Comparison of ENCODE assay signal across 9 cellular contexts in the genomic region with DNA sequence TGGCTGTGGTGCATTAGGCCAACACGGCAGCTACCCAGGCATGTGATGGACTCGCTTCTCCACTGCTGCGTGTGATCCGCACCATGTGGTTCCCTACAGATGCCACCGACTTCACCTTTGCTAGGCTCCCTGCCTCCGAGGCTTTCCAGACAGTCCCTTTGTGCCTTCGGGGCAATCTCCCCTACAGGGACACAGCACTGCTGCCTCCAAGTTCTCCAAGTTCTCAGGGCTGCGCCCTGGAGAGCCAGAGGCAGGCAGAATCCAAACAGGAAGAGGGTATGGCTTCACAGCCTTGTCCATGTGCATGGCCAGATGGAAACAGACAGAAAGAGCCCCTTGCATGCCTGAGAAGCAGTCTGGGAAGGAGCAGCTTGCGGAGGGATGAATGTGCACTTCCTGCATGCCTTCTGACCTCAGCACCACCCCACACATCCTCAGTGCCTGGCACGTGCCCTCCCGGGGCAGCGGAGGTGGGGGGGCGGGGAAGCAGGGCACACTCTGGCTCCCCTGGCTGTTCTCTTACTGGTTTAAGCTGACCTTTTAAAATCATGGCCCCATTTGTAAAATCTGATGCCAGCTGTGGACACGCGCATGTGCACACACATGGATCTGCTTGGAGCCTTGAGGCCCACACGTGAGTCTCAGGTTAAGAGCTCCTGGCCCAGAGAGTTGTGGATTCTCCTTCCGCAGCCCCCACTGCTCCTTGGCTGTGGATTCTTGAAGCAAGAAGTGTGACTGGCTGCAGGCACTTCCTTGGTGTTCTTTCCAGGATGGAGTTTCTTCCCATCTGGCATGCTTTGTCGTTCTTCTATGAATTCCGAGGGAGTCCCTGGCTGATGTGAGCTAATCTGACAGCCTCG. TPM values are rescaled to one million over a fixed set of nuclear protein-coding genes. Genes with fewer than 3 reads are reported as not detected.
DNase-seq lines count a peak whose midpoint lies in the region; ATAC-seq and TF ChIP-seq lines count a peak whose summit lies in the region.
"Had no signal": no experiment of that assay in that cellular context is flagged by ENCODE, and none has a peak within 500 bp of the region (broad histone marks: within the 10 kb centered on the region; RNA-seq: fewer than 3 reads in every experiment).

No MANE protein-coding gene starts in this region.

- H3K9ac ChIP-seq in liver (ENCODE audit: low read depth in 1 of 2, low read length in 2 of 2), result peak overlapping the region in 1 of 2 donors; percentile 11

- intact Hi-C loops in vagina (cut with DNase I), result no loop called here

- H3K4me3 ChIP-seq in liver (ENCODE audit: low read depth in 1 of 3, low read length in 3 of 3), result no peak overlapping the region
- H3K4me3 ChIP-seq in vagina, result no peak overlapping the region

- no peak for TF ChIP-seq POLR2A in vagina (IDR thresholded peaks at IDR 0.05)

- H3K27me3 ChIP-seq in liver (ENCODE audit: control insufficient read depth in 4 of 4, insufficient read depth in 4 of 4, low read length in 3 of 4) (no peaks in the 10 kb centered on the region), vagina (no peaks in the 10 kb centered on the region)

- no peaks in the 10 kb centered on the region for H3K27me3 Mint-ChIP-seq in activated naive CD8-positive, alpha-beta T cell treated with anti-CD3 and anti-CD28 coated beads for 36 hours

- peak overlapping the region; percentile 55 to 95 for H3K27ac ChIP-seq in liver (ENCODE audit: low read depth in 1 of 2, low read length in 2 of 2)
- peak overlapping the region; percentile 83 for H3K27ac ChIP-seq in vagina

- no peak overlapping the region for H3K4me3 Mint-ChIP-seq in activated naive CD8-positive, alpha-beta T cell treated with anti-CD3 and anti-CD28 coated beads for 36 hours

- TF ChIP-seq CTCF in liver (IDR thresholded peaks at IDR 0.05; ENCODE audit: low read depth, low read length, missing input control) (no peak), vagina (IDR thresholded peaks at IDR 0.05) (no peak)

- no peaks in the 10 kb centered on the region for H3K9me3 ChIP-seq in liver (ENCODE audit: control insufficient read depth in 4 of 4, low read length in 3 of 4)
- no peaks in the 10 kb centered on the region for H3K9me3 ChIP-seq in vagina

- H3K36me3 ChIP-seq in liver (ENCODE audit: control insufficient read depth in 4 of 4, insufficient read depth in 3 of 4, low read depth in 1 of 4, low read length in 3 of 4), result peaks cover 0 to 2% (median 0%) of the 10 kb centered on the region in 4 donors
- peaks cover 0 to 6% of the 10 kb centered on the region in 2 donors for H3K36me3 ChIP-seq in vagina

- no peak for TF ChIP-seq RAD21 in liver (IDR thresholded peaks at IDR 0.05)

- peak; percentile 15 for DNase-seq in stimulated activated CD4-positive, alpha-beta T cell treated with anti-CD3 and anti-CD28 coated beads, Interleukin-15, amount 100 ng/mL, for 24 hours
- DNase-seq in stimulated activated CD4-positive, alpha-beta T cell treated with anti-CD3 and anti-CD28 coated beads, Interleukin-4, amount 100 ng/mL, for 24 hours, result no peak
- peak; percentile 27 for DNase-seq in activated naive CD8-positive, alpha-beta T cell treated with anti-CD3 and anti-CD28 coated beads for 36 hours
- DNase-seq in vagina (ENCODE audit: extremely low spot score in 2 of 2) (no peak), NCI-H345 (lab: John Stamatoyannopoulos, UW) (no peak)
- DNase-seq: cerebellar nuclear complex had no signal

- peaks cover 61% of the 10 kb centered on the region for H3K4me1 Mint-ChIP-seq in activated naive CD8-positive, alpha-beta T cell treated with anti-CD3 and anti-CD28 coated beads for 36 hours

- ATAC-seq in GM19467 (IDR thresholded peaks at IDR 0.05; ENCODE audit: unreplicated experiment), result no peak
- ATAC-seq in GM19455 (IDR thresholded peaks at IDR 0.05; ENCODE audit: unreplicated experiment), result no peak

- peak overlapping the region; percentile 99 for H3K27ac Mint-ChIP-seq in activated naive CD8-positive, alpha-beta T cell treated with anti-CD3 and anti-CD28 coated beads for 36 hours

- H3K4me1 ChIP-seq in liver (ENCODE audit: control insufficient read depth in 4 of 4, insufficient read depth in 4 of 4, low read length in 3 of 4), result peaks cover 29 to 73% (median 52%) of the 10 kb centered on the region in 4 donors
- H3K4me1 ChIP-seq in vagina, result peaks cover 69% of the 10 kb centered on the region

- peaks cover 33% of the 10 kb centered on the region for H3K36me3 Mint-ChIP-seq in activated naive CD8-positive, alpha-beta T cell treated with anti-CD3 and anti-CD28 coated beads for 36 hours

- 75% methylated on average over 20 of the region's 20 CpGs for WGBS in liver

- H3K9me3 Mint-ChIP-seq in activated naive CD8-positive, alpha-beta T cell treated with anti-CD3 and anti-CD28 coated beads for 36 hours, result peaks cover 4% of the 10 kb centered on the region

TF ChIP-seq in liver, 16 proteins besides CTCF, POLR2A, EP300 and RAD21:
- TF ChIP-seq RXRA (IDR thresholded peaks at IDR 0.05) (peak in 1 of 2 donors; percentile 73), ZBTB33 (IDR thresholded peaks at IDR 0.05) (no peak), HNF4A (conservative IDR thresholded peaks at IDR 0.05) (peak in 1 of 2 donors; percentile 24), YY1 (IDR thresholded peaks at IDR 0.05) (peak; percentile 44), HNF4G (IDR thresholded peaks at IDR 0.05) (no peak)
TF ChIP-seq in liver: peak in this region for 3.

RNA-seq across cellular contexts. Expression of gene MTSS2, which starts 55.3 kb away (rescaled TPM):
- 1 to 10 TPM; 6.9 to 9.2 TPM for total RNA-seq in activated naive CD8-positive, alpha-beta T cell treated with anti-CD3 and anti-CD28 coated beads for 36 hours
- total RNA-seq in liver, result 10 to 100 TPM; 26.7 to 45.1 TPM
- polyA plus RNA-seq in liver, result 10 to 100 TPM in 1 of 2 donors, 1 to 10 TPM in 1; 3.8 to 95.7 TPM
- total RNA-seq in vagina, result 102 TPM

RNA-seq across cellular contexts. Expression of gene VAC14, which starts 59.8 kb away (rescaled TPM):
- total RNA-seq in activated naive CD8-positive, alpha-beta T cell treated with anti-CD3 and anti-CD28 coated beads for 36 hours, result 10 to 100 TPM; 36.0 to 37.5 TPM
- total RNA-seq in liver (10 to 100 TPM; 17.7 to 23.3 TPM), vagina (38.1 TPM)
- 10 to 100 TPM; 16.7 to 29.8 TPM for polyA plus RNA-seq in liver

Comparison
In these comparisons a context has a peak if more than half of its experiments do, and no peak if none do; other contexts are left out.
1. DNase-seq: peak in stimulated activated CD4-positive, alpha-beta T cell treated with anti-CD3 and anti-CD28 coated beads, Interleukin-15, amount 100 ng/mL, for 24 hours (single experiment) and activated naive CD8-positive, alpha-beta T cell treated with anti-CD3 and anti-CD28 coated beads for 36 hours (single experiment); none in stimulated activated CD4-positive, alpha-beta T cell treated with anti-CD3 and anti-CD28 coated beads, Interleukin-4, amount 100 ng/mL, for 24 hours (single experiment), vagina (0 of 2) and NCI-H345 (single experiment).